10 cellular contexts compared by ENCODE assay signal in the genomic region with DNA sequence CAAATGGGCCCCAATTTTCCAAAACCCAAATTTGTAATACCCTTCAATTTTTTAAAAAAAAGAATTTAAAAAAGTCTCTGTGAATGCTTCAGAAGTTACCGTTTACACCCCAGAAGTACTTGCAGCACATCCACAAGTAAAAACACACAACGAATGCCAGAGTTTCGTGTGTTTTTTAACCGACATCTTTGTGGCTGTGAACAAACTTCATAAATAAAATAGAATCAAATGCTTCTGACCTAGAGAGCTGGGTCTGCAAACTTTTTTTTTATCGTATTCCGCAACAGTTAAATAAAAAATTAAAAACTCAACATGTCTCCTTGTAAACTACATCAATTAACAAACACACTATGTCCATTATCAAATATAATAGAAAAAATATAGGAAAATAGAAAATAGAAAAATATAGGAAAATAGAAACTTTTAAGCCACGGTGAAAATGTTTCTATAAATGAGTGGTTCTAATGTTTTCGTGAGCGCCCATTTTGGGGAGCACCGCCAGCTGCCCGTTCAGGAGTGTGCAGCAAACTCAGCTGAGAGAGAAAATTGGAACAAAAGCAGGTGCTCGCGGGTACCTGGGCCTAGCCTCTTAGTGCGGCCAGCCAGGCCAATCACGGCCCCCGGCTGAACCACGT. TPM values are rescaled to one million over a fixed set of nuclear protein-coding genes. Genes with fewer than 3 reads are reported as not detected.
A peak's percentile ranks its signal among the peaks of the same experiment; 100 is the strongest.
DNase-seq lines count a peak whose midpoint lies in the region; ATAC-seq lines count a peak whose summit lies in the region.
"Had no signal": no experiment of that assay in that cellular context is flagged by ENCODE, and none has a peak within 500 bp of the region (broad histone marks: within the 10 kb centered on the region; RNA-seq: fewer than 3 reads in every experiment).

No MANE protein-coding gene starts in this region.

- H3K9me3 ChIP-seq in T-helper 17 cell (ENCODE audit: control insufficient read depth, low read length, poor library complexity, severe bottlenecking) = no peaks in the 10 kb centered on the region

- ATAC-seq in T-helper 17 cell (no peak), memory B cell (ENCODE audit: low read depth) (no peak)

- H3K27ac Mint-ChIP-seq in T-helper 17 cell (no peak overlapping the region), memory B cell (no peak overlapping the region)

- peaks cover 88% of the 10 kb centered on the region for H3K27me3 Mint-ChIP-seq in T-helper 17 cell
- peaks cover 31% of the 10 kb centered on the region for H3K27me3 Mint-ChIP-seq in memory B cell

- H3K36me3 Mint-ChIP-seq in T-helper 17 cell (ENCODE audit: low read depth) = no peaks in the 10 kb centered on the region
- peaks cover 3% of the 10 kb centered on the region for H3K36me3 Mint-ChIP-seq in memory B cell

- no peaks in the 10 kb centered on the region for H3K9me3 Mint-ChIP-seq in memory B cell

- H3K4me1 Mint-ChIP-seq in T-helper 17 cell (peaks cover 25% of the 10 kb centered on the region), memory B cell (peaks cover 18% of the 10 kb centered on the region)

- H3K4me3 Mint-ChIP-seq in T-helper 17 cell = peak overlapping the region; percentile 25
- H3K4me3 Mint-ChIP-seq in memory B cell = peak overlapping the region; percentile 53

- DNase-seq in stimulated activated CD4-positive, alpha-beta T cell treated with anti-CD3 and anti-CD28 coated beads, Interleukin-4, amount 100 ng/mL, for 1 hour = peak; percentile 23
- DNase-seq in stimulated activated CD4-positive, alpha-beta T cell treated with anti-CD3 and anti-CD28 coated beads, Interleukin-2, amount 100 ng/mL, for 48 hours = no peak
- DNase-seq in T-helper 17 cell (no peak), memory B cell (ENCODE audit: low spot score in 2 of 2) (peak in 1 of 2 donors; percentile 19), NCI-H146 (lab: John Stamatoyannopoulos, UW) (no peak), NCI-H1417 treated with DMSO at 0.1 percent for 48 hours (lab: John Stamatoyannopoulos, UW) (no peak), cortex of kidney (lab: John Stamatoyannopoulos, UW) (no peak), DMS114 treated with DMSO at 0.1 percent for 48 hours (lab: John Stamatoyannopoulos, UW; ENCODE audit: unreplicated experiment) (no peak)
- DNase-seq: central memory CD4-positive, alpha-beta T cell; MM.1S had no signal

RNA-seq across cellular contexts. Expression of gene PDX1, which starts 0.4 kb away (rescaled TPM):
- not detected for total RNA-seq in T-helper 17 cell

RNA-seq across cellular contexts. Expression of gene CDX2, which starts 49.7 kb away (rescaled TPM):
- not detected for total RNA-seq in T-helper 17 cell
